Comparison of ENCODE assay signal across 9 cellular contexts in genomic region chr1:200866521-200866920, GRCh38. TPM values are rescaled to one million over a fixed set of nuclear protein-coding genes. Genes with fewer than 3 reads are reported as not detected.
A peak's percentile ranks its signal among the peaks of the same experiment; 100 is the strongest.
DNase-seq lines count a peak whose midpoint lies in the region; ATAC-seq and TF ChIP-seq lines count a peak whose summit lies in the region.
"Had no signal": no experiment of that assay in that cellular context is flagged by ENCODE, and none has a peak within 500 bp of the region (broad histone marks: within the 10 kb centered on the region; RNA-seq: fewer than 3 reads in every experiment).

No MANE protein-coding gene starts in this region.

- no peak overlapping the region for H3K4me3 ChIP-seq in colonic mucosa
- H3K4me3 ChIP-seq in body of pancreas: no peak overlapping the region

- no peak for TF ChIP-seq CTCF in colonic mucosa (IDR thresholded peaks at IDR 0.05)
- no peak for TF ChIP-seq CTCF in body of pancreas (IDR thresholded peaks at IDR 0.05)

- TF ChIP-seq POLR2A in body of pancreas (IDR thresholded peaks at IDR 0.05): no peak

- H3K9me3 ChIP-seq in colonic mucosa (no peaks in the 10 kb centered on the region), body of pancreas (no peaks in the 10 kb centered on the region)

- WGBS in body of pancreas, 2 donors: 34 to 38% methylated on average over 5 of the region's 5 CpGs

- DNase-seq in stimulated activated CD4-positive, alpha-beta T cell treated with anti-CD3 and anti-CD28 coated beads, Interleukin-15, amount 100 ng/mL, for 24 hours: peak; percentile 80
- no peak for DNase-seq in stimulated activated CD4-positive, alpha-beta T cell treated with anti-CD3 and anti-CD28 coated beads, Interleukin-4, amount 100 ng/mL, for 4 hours
- DNase-seq in activated CD4-positive, alpha-beta T cell treated with anti-CD3 and anti-CD28 coated beads, Interleukin-2, amount 50 U/mL, for 48 hours: peak; percentile 65 to 72
- DNase-seq in foreskin melanocyte (no peak), colonic mucosa (no peak), SW 1271 (lab: John Stamatoyannopoulos, UW) (no peak), body of pancreas (no peak)

- H3K4me1 ChIP-seq in colonic mucosa (no peaks in the 10 kb centered on the region), body of pancreas (no peaks in the 10 kb centered on the region)

- H3K36me3 ChIP-seq in colonic mucosa (no peaks in the 10 kb centered on the region), body of pancreas (replicated peaks in 1 of 2; ENCODE audit: insufficient read depth in 1 of 2, low read depth in 2 of 2) (no peaks in the 10 kb centered on the region)

- intact Hi-C loops in colonic mucosa (cut with DNase I): no loop called here
- intact Hi-C loops in body of pancreas (cut with DNase I): no loop called here

- no peaks in the 10 kb centered on the region for H3K27me3 ChIP-seq in colonic mucosa
- no peaks in the 10 kb centered on the region for H3K27me3 ChIP-seq in body of pancreas

- no peak overlapping the region for H3K9ac ChIP-seq in colonic mucosa (ENCODE audit: low read depth in 2 of 2, low read length in 2 of 2)
- H3K9ac ChIP-seq: parathyroid adenoma had no signal

- no peak overlapping the region for H3K27ac ChIP-seq in colonic mucosa
- H3K27ac ChIP-seq in body of pancreas: no peak overlapping the region
- H3K27ac ChIP-seq: parathyroid adenoma had no signal

- ATAC-seq in HG02884 (IDR thresholded peaks at IDR 0.05; ENCODE audit: unreplicated experiment) (peak; percentile 75), body of pancreas (no peak)

RNA-seq across cellular contexts. Expression of gene GPR25, which starts 6.3 kb away (rescaled TPM):
- total RNA-seq in colonic mucosa (under 1 TPM; 0.19 to 0.27 TPM), body of pancreas (1 to 10 TPM in 1 of 2 donors, not detected in 1; 1.3 TPM)

RNA-seq across cellular contexts. Expression of gene INAVA, which starts 28.2 kb away (rescaled TPM):
- total RNA-seq in colonic mucosa: 100 to 1,000 TPM; 127 to 167 TPM
- total RNA-seq in body of pancreas: 10 to 100 TPM; 22.1 to 30.7 TPM

Comparison
In these comparisons a context has a peak if more than half of its experiments do, and no peak if none do; other contexts are left out.
1. DNase-seq: peak in stimulated activated CD4-positive, alpha-beta T cell treated with anti-CD3 and anti-CD28 coated beads, Interleukin-15, amount 100 ng/mL, for 24 hours (single experiment) and activated CD4-positive, alpha-beta T cell treated with anti-CD3 and anti-CD28 coated beads, Interleukin-2, amount 50 U/mL, for 48 hours (2 of 2); none in stimulated activated CD4-positive, alpha-beta T cell treated with anti-CD3 and anti-CD28 coated beads, Interleukin-4, amount 100 ng/mL, for 4 hours (0 of 2), foreskin melanocyte (single experiment), colonic mucosa (single experiment), SW 1271 (0 of 2) and body of pancreas (0 of 4).
2. RNA of gene INAVA, which starts 28.2 kb away (total RNA-seq): 127 to 167 TPM in colonic mucosa; 22.1 to 30.7 TPM in body of pancreas; every median in the first group is over 4 times any median in the second.